2 cellular contexts compared by ENCODE assay signal in the genomic region with DNA sequence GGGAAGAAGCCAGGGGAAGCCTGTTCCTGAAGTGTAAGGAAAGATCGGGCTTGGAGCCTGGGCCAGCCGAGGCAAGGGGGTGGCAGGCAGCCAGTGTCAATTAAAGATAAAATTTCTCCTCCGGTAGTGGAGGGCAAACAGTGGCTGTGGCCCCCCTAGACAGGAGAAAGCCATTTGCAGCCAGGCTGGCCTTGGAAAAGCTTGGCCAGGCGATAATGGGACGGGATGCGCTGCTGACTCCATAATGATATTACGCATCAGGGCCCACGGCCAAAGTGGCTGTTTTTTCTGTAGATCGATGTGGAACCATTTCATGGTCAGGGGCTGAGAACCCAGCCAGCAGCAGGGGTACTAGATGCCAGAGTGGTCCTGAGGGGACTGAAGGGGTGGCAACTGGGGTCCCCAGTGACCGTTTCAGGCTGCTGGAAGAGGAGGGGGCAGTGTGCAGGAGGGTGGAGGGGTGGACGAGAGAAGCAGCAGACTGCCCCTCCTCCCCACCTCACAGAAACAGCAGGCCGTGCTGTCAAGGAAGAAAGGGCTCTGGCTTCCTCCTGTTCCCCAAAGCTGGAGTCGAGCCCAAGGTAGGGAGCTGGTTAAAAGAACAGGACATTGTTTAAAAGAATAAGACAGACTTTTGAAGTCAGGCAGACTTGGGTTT.
TF ChIP-seq lines count a peak whose summit lies in the region.

No MANE protein-coding gene starts in this region.

TF ChIP-seq in liver, 16 proteins besides CTCF, POLR2A, EP300 and RAD21:
- TF ChIP-seq GABPA (IDR thresholded peaks at IDR 0.05 in 1 of 2, conservative IDR thresholded peaks at IDR 0.05 in 1 of 2) (no peak), FOXA2 (IDR thresholded peaks at IDR 0.05) (no peak), TAF1 (conservative IDR thresholded peaks at IDR 0.05) (no peak), JUND (IDR thresholded peaks at IDR 0.05) (no peak)
- TF ChIP-seq, protein P1, sequence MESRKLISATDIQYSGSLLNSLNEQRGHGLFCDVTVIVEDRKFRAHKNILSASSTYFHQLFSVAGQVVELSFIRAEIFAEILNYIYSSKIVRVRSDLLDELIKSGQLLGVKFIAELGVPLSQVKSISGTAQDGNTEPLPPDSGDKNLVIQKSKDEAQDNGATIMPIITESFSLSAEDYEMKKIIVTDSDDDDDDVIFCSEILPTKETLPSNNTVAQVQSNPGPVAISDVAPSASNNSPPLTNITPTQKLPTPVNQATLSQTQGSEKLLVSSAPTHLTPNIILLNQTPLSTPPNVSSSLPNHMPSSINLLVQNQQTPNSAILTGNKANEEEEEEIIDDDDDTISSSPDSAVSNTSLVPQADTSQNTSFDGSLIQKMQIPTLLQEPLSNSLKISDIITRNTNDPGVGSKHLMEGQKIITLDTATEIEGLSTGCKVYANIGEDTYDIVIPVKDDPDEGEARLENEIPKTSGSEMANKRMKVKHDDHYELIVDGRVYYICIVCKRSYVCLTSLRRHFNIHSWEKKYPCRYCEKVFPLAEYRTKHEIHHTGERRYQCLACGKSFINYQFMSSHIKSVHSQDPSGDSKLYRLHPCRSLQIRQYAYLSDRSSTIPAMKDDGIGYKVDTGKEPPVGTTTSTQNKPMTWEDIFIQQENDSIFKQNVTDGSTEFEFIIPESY (IDR thresholded peaks at IDR 0.05): no peak
- TF ChIP-seq, protein P2, sequence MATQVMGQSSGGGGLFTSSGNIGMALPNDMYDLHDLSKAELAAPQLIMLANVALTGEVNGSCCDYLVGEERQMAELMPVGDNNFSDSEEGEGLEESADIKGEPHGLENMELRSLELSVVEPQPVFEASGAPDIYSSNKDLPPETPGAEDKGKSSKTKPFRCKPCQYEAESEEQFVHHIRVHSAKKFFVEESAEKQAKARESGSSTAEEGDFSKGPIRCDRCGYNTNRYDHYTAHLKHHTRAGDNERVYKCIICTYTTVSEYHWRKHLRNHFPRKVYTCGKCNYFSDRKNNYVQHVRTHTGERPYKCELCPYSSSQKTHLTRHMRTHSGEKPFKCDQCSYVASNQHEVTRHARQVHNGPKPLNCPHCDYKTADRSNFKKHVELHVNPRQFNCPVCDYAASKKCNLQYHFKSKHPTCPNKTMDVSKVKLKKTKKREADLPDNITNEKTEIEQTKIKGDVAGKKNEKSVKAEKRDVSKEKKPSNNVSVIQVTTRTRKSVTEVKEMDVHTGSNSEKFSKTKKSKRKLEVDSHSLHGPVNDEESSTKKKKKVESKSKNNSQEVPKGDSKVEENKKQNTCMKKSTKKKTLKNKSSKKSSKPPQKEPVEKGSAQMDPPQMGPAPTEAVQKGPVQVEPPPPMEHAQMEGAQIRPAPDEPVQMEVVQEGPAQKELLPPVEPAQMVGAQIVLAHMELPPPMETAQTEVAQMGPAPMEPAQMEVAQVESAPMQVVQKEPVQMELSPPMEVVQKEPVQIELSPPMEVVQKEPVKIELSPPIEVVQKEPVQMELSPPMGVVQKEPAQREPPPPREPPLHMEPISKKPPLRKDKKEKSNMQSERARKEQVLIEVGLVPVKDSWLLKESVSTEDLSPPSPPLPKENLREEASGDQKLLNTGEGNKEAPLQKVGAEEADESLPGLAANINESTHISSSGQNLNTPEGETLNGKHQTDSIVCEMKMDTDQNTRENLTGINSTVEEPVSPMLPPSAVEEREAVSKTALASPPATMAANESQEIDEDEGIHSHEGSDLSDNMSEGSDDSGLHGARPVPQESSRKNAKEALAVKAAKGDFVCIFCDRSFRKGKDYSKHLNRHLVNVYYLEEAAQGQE (IDR thresholded peaks at IDR 0.05): no peak

TF ChIP-seq in HepG2, 621 proteins besides CTCF, POLR2A, EP300 and RAD21:
- TF ChIP-seq ZC3H4 (CRISPR knock-in tag; IDR thresholded peaks at IDR 0.05; ENCODE audit: borderline replicate concordance) (no peak), MYNN (CRISPR knock-in tag; IDR thresholded peaks at IDR 0.05; ENCODE audit: low read depth) (no peak), POLR2G (IDR thresholded peaks at IDR 0.05; ENCODE audit: low read depth, low read length) (no peak), NR2F2 (IDR thresholded peaks at IDR 0.05; ENCODE audit: borderline replicate concordance, low read depth) (no peak), ZKSCAN5 (CRISPR knock-in tag; IDR thresholded peaks at IDR 0.05) (no peak), ZXDC (CRISPR knock-in tag; IDR thresholded peaks at IDR 0.05) (no peak), CBX2 (IDR thresholded peaks at IDR 0.05; ENCODE audit: low read depth, low read length) (no peak), CBX2 (CRISPR knock-in tag; IDR thresholded peaks at IDR 0.05; ENCODE audit: low read depth) (no peak), NR0B2 (CRISPR knock-in tag; IDR thresholded peaks at IDR 0.05) (no peak), BRD4 (CRISPR knock-in tag; IDR thresholded peaks at IDR 0.05) (no peak), PHF20 (CRISPR knock-in tag; IDR thresholded peaks at IDR 0.05) (no peak), ARHGAP35 (CRISPR knock-in tag; IDR thresholded peaks at IDR 0.05; ENCODE audit: borderline replicate concordance) (no peak), HMG20A (CRISPR knock-in tag; IDR thresholded peaks at IDR 0.05; ENCODE audit: borderline replicate concordance) (no peak), ZNF430 (CRISPR knock-in tag; IDR thresholded peaks at IDR 0.05) (no peak), SYNCRIP (IDR thresholded peaks at IDR 0.05; ENCODE audit: insufficient read depth, low read depth, low read length) (no peak), MATR3 (CRISPR knock-in tag; IDR thresholded peaks at IDR 0.05) (no peak), ZNF292 (CRISPR knock-in tag; IDR thresholded peaks at IDR 0.05; ENCODE audit: borderline replicate concordance, low read depth) (no peak), NFIB (CRISPR knock-in tag; IDR thresholded peaks at IDR 0.05; ENCODE audit: borderline replicate concordance) (no peak), RCOR2 (CRISPR knock-in tag; IDR thresholded peaks at IDR 0.05) (no peak), HMGA1 (CRISPR knock-in tag; conservative IDR thresholded peaks at IDR 0.05) (no peak)
- TF ChIP-seq, protein P3, sequence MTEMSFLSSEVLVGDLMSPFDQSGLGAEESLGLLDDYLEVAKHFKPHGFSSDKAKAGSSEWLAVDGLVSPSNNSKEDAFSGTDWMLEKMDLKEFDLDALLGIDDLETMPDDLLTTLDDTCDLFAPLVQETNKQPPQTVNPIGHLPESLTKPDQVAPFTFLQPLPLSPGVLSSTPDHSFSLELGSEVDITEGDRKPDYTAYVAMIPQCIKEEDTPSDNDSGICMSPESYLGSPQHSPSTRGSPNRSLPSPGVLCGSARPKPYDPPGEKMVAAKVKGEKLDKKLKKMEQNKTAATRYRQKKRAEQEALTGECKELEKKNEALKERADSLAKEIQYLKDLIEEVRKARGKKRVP (CRISPR knock-in tag; IDR thresholded peaks at IDR 0.05): no peak
